9 cellular contexts compared by ENCODE assay signal in genomic region chr9:14312721-14313377, GRCh38. TPM values are rescaled to one million over a fixed set of nuclear protein-coding genes. Genes with fewer than 3 reads are reported as not detected.
DNase-seq lines count a peak whose midpoint lies in the region; ATAC-seq and TF ChIP-seq lines count a peak whose summit lies in the region.
"Had no signal": no experiment of that assay in that cellular context is flagged by ENCODE, and none has a peak within 500 bp of the region (broad histone marks: within the 10 kb centered on the region; RNA-seq: fewer than 3 reads in every experiment).

No MANE protein-coding gene starts in this region.

- peaks cover 15% of the 10 kb centered on the region for H3K27me3 ChIP-seq in CD8-positive, alpha-beta T cell (ENCODE audit: insufficient read depth, low read length)
- no peaks in the 10 kb centered on the region for H3K27me3 ChIP-seq in lower lobe of right lung (ENCODE audit: low read depth)
- peaks cover 0 to 5% (median 0%) of the 10 kb centered on the region in 4 donors for H3K27me3 ChIP-seq in upper lobe of left lung

- no peak overlapping the region for H3K27ac ChIP-seq in CD8-positive, alpha-beta T cell (ENCODE audit: low read depth, low read length)
- H3K27ac ChIP-seq in coronary artery (peak overlapping the region; percentile 96 to 100), lower lobe of right lung (peak overlapping the region; percentile 93), upper lobe of left lung (peak overlapping the region; percentile 94 to 96 (median 96))
- H3K27ac ChIP-seq: neutrophil had no signal

- peak overlapping the region; percentile 13 for H3K27ac Mint-ChIP-seq in CD8-positive, alpha-beta T cell

- no peaks in the 10 kb centered on the region for H3K36me3 ChIP-seq in CD8-positive, alpha-beta T cell (ENCODE audit: insufficient read depth, low read length)
- H3K36me3 ChIP-seq in lower lobe of right lung (no peaks in the 10 kb centered on the region), upper lobe of left lung (no peaks in the 10 kb centered on the region)
- H3K36me3 ChIP-seq: neutrophil had no signal

- peaks cover 20% of the 10 kb centered on the region for H3K4me1 ChIP-seq in CD8-positive, alpha-beta T cell (ENCODE audit: insufficient read depth, low read length)
- H3K4me1 ChIP-seq in lower lobe of right lung (peaks cover 18% of the 10 kb centered on the region), upper lobe of left lung (peaks cover 13 to 36% (median 15%) of the 10 kb centered on the region in 4 donors)

- H3K4me1 Mint-ChIP-seq in CD8-positive, alpha-beta T cell (ENCODE audit: low read depth) = peaks cover 19% of the 10 kb centered on the region

- H3K9me3 ChIP-seq in CD8-positive, alpha-beta T cell (ENCODE audit: low read length) = no peaks in the 10 kb centered on the region
- H3K9me3 ChIP-seq in lower lobe of right lung = no peaks in the 10 kb centered on the region
- H3K9me3 ChIP-seq in upper lobe of left lung = no peaks in the 10 kb centered on the region
- H3K9me3 ChIP-seq: neutrophil had no signal

- ATAC-seq in CD8-positive, alpha-beta T cell = no peak
- ATAC-seq in lower lobe of right lung (peak; percentile 34 to 37), upper lobe of left lung (ENCODE audit: low FRiP score in 2 of 2) (no peak), HG03565 (IDR thresholded peaks at IDR 0.05; ENCODE audit: unreplicated experiment) (no peak)

- H3K4me3 Mint-ChIP-seq in CD8-positive, alpha-beta T cell = peak overlapping the region; percentile 82

- WGBS in upper lobe of left lung, 2 donors = 2% methylated on average over 27 to 31 of the region's 56 CpGs

- TF ChIP-seq EP300 in upper lobe of left lung (IDR thresholded peaks at IDR 0.05) = no peak

- TF ChIP-seq POLR2A in upper lobe of left lung (IDR thresholded peaks at IDR 0.05) = no peak

- CTCF ChIA-PET in CD8-positive, alpha-beta T cell (lab: Charles Lee) = no interaction called here

- intact Hi-C loops in CD8-positive, alpha-beta T cell (cut with DNase I, micrococcal nuclease) = no loop called here
- intact Hi-C loops in lower lobe of right lung (cut with DNase I) = loop anchor here (10.0 kb wide), 1 partner anchor 218 kb away; no protein-coding TSS in a partner anchor

- DNase-seq in CD8-positive, alpha-beta T cell = no peak
- no peak for DNase-seq in LNCaP clone FGC (ENCODE audit: low read depth)
- DNase-seq in coronary artery (ENCODE audit: low spot score) = no peak
- peak; percentile 60 for DNase-seq in lower lobe of right lung
- peak; percentile 25 to 89 for DNase-seq in upper lobe of left lung
- DNase-seq in germinal center (ENCODE audit: low spot score) = no peak
- no peak for DNase-seq in NCI-H510A treated with DMSO at 0.1 percent for 48 hours (lab: John Stamatoyannopoulos, UW)

- H3K4me3 ChIP-seq in CD8-positive, alpha-beta T cell (ENCODE audit: low read depth, low read length) = no peak overlapping the region
- peak overlapping the region; percentile 69 for H3K4me3 ChIP-seq in LNCaP clone FGC (ENCODE audit: low read depth, low read length)
- H3K4me3 ChIP-seq in coronary artery = peak overlapping the region; percentile 95
- H3K4me3 ChIP-seq in lower lobe of right lung = peak overlapping the region; percentile 71
- peak overlapping the region; percentile 53 to 83 (median 72) for H3K4me3 ChIP-seq in upper lobe of left lung

- no peak for TF ChIP-seq CTCF in CD8-positive, alpha-beta T cell (IDR thresholded peaks at IDR 0.05)
- no peak for TF ChIP-seq CTCF in LNCaP clone FGC (IDR thresholded peaks at IDR 0.05; ENCODE audit: control insufficient read depth, extremely low read depth, insufficient read depth)
- TF ChIP-seq CTCF in coronary artery (IDR thresholded peaks at IDR 0.05) = no peak
- TF ChIP-seq CTCF in lower lobe of right lung (IDR thresholded peaks at IDR 0.05) = no peak
- no peak for TF ChIP-seq CTCF in upper lobe of left lung (IDR thresholded peaks at IDR 0.05)

- no peaks in the 10 kb centered on the region for H3K9me3 Mint-ChIP-seq in CD8-positive, alpha-beta T cell

- POLR2A ChIA-PET in CD8-positive, alpha-beta T cell (lab: Charles Lee) = no interaction called here

- no peaks in the 10 kb centered on the region for H3K36me3 Mint-ChIP-seq in CD8-positive, alpha-beta T cell

- H3K27me3 Mint-ChIP-seq in CD8-positive, alpha-beta T cell (ENCODE audit: low read depth) = peaks cover 56% of the 10 kb centered on the region

RNA-seq across cellular contexts. Expression of gene NFIB, which starts 1.1 kb away (rescaled TPM):
- total RNA-seq in CD8-positive, alpha-beta T cell = not detected
- total RNA-seq in lower lobe of right lung (97.7 TPM), upper lobe of left lung (100 to 1,000 TPM in 1 of 6 donors, 10 to 100 TPM in 5; 33.9 to 109 (median 67.5) TPM)

Comparison
In these comparisons a context has a peak if more than half of its experiments do, and no peak if none do; other contexts are left out.
1. ATAC-seq: peak in lower lobe of right lung (2 of 2); none in CD8-positive, alpha-beta T cell (single experiment), upper lobe of left lung (0 of 2) and HG03565 (single experiment).
2. DNase-seq: peak in lower lobe of right lung (single experiment) and upper lobe of left lung (2 of 2); none in CD8-positive, alpha-beta T cell (0 of 7), LNCaP clone FGC (single experiment), coronary artery (single experiment), germinal center (single experiment) and NCI-H510A treated with DMSO at 0.1 percent for 48 hours (single experiment).
3. RNA of gene NFIB, which starts 1.1 kb away (total RNA-seq): 97.7 TPM in lower lobe of right lung (single experiment) and 33.9 to 109 TPM in upper lobe of left lung; not detected in CD8-positive, alpha-beta T cell; every median in the first group is over 10 times any median in the second.